Comparison of ENCODE assay signal across 26 cellular contexts in the genomic region with DNA sequence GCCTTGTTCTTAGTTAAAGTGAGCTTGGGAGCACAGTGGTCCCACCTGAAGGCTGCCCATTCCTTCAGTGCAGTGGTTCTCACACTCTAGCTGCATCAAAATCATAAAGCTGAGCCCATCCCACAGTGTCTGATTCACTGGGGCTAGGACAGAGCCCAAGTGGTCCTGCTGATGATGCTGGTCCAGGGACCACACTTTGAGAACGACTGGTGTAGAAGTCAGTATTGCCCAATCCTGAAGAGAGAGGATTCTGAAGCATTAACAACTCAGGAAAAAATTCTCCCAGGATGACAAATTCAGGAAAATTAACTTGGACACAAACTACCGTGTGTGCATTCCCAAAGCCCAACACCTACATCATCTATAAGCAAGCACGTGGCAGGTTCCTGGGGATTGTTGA.
"Had no signal": no experiment of that assay in that cellular context is flagged by ENCODE, and none has a peak within 500 bp of the region (broad histone marks: within the 10 kb centered on the region; RNA-seq: fewer than 3 reads in every experiment).

No MANE protein-coding gene starts in this region.

- H3K9me3 ChIP-seq: ascending aorta, body of pancreas, MG63, Peyer's patch, SJSA1, SK-N-SH had no signal

- H3K4me1 ChIP-seq: ascending aorta, body of pancreas, breast epithelium, Peyer's patch, SJSA1 had no signal

- H3K9ac ChIP-seq: SK-N-SH had no signal

- H3K4me2 ChIP-seq: SK-N-SH had no signal

- H3K36me3 ChIP-seq: ascending aorta, breast epithelium, MG63, Peyer's patch, SJSA1 had no signal

- DNase-seq: activated CD4-positive, alpha-beta memory T cell treated with anti-CD3 and anti-CD28 coated beads for 36 hours; activated CD4-positive, alpha-beta T cell treated with anti-CD3 and anti-CD28 coated beads, Interleukin-2, amount 50 U/mL, for 1 hour; activated CD8-positive, alpha-beta memory T cell treated with anti-CD3 and anti-CD28 coated beads, Interleukin-2, amount 50 U/mL, for 4 hours; activated gamma-delta T cell treated with Interleukin-2 at 50 U/mL for 16 hours; activated naive CD4-positive, alpha-beta T cell treated with anti-CD3 and anti-CD28 coated beads for 36 hours; activated naive CD8-positive, alpha-beta T cell treated with anti-CD3 and anti-CD28 coated beads, Interleukin-2, amount 50 U/mL, for 24 hours; activated T-cell treated with anti-CD3 and anti-CD28 coated beads for 4 hours; activated T-cell treated with anti-CD3 and anti-CD28 coated beads, Interleukin-2, amount 50 U/mL, for 4 hours; body of pancreas; Kasumi-1; NCI-H1048; NCI-H1105 treated with DMSO at 0.1 percent for 48 hours; NCI-H1436; NCI-H1930; NCI-H345; NCI-H524 treated with DMSO at 0.1 percent for 48 hours; PC-3; Peyer's patch; RPMI8226; SHP77 treated with DMSO at 0.1 percent for 48 hours; SK-N-SH had no signal

- H3K27ac ChIP-seq: ascending aorta, body of pancreas, breast epithelium, Peyer's patch, SJSA1 had no signal

- ATAC-seq: activated naive CD4-positive, alpha-beta T cell treated with anti-CD3 and anti-CD28 coated beads, Interleukin-2, amount 50 U/mL, for 72 hours; activated naive CD8-positive, alpha-beta T cell treated with anti-CD3 and anti-CD28 coated beads, Interleukin-2, amount 50 U/mL, for 24 hours; activated T-cell treated with anti-CD3 and anti-CD28 coated beads, Interleukin-2, amount 50 U/mL, for 4 hours; body of pancreas; PC-3 had no signal

- H3K4me3 ChIP-seq: ascending aorta, body of pancreas, breast epithelium, MG63, Peyer's patch, SJSA1 had no signal

- H3K27me3 ChIP-seq: ascending aorta, body of pancreas, MG63, Peyer's patch, SJSA1 had no signal
